In the genomic region with DNA sequence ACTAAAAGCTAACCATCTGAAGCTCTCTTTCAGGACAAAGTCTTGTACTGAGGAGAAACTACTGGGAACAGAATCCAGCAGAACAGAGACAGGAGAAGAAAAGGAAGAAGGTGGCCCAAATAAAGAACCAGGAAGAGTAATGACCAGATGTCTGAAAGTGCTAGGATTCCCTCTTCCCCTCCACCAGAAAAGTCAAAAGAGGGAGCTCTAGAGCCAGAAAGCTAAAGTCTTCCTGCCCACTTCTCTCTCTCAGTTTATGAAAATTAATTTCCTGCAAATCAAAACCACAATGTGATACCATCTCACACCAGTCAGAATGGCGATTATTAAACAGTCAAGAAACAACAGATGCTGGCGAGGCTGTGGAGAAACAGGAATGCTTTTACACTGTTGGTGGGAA, we compare ENCODE assay signal across 1 cellular context.
TF ChIP-seq lines count a peak whose summit lies in the region.

No MANE protein-coding gene starts in this region.

TF ChIP-seq in IMR-90, 13 proteins besides CTCF, POLR2A, EP300 and RAD21 (continued from another document):
- TF ChIP-seq ELK1 (IDR thresholded peaks at IDR 0.05; ENCODE audit: borderline replicate concordance, low read depth, low read length) (no peak), RFX5 (IDR thresholded peaks at IDR 0.05; ENCODE audit: low read depth, low read length) (no peak), CEBPB (IDR thresholded peaks at IDR 0.05; ENCODE audit: low read depth, low read length) (no peak), FOS (IDR thresholded peaks at IDR 0.05; ENCODE audit: low read depth, low read length) (no peak), BHLHE40 (IDR thresholded peaks at IDR 0.05; ENCODE audit: low read depth, low read length) (no peak), CHD1 (IDR thresholded peaks at IDR 0.05; ENCODE audit: low read depth, low read length) (no peak), NFE2L2 (IDR thresholded peaks at IDR 0.05; ENCODE audit: low read depth, low read length) (no peak), USF2 (IDR thresholded peaks at IDR 0.05; ENCODE audit: low read depth, low read length) (no peak), MAZ (IDR thresholded peaks at IDR 0.05; ENCODE audit: borderline replicate concordance, low read depth, low read length) (no peak), RCOR1 (IDR thresholded peaks at IDR 0.05; ENCODE audit: insufficient replicate concordance, low read length) (no peak)
